Comparison of ENCODE assay signal across 1 cellular context in genomic region chr21:37516998-37517397, GRCh38.
TF ChIP-seq lines count a peak whose summit lies in the region.

No MANE protein-coding gene starts in this region.

TF ChIP-seq in GM23338, 12 proteins besides CTCF, POLR2A, EP300 and RAD21 (continued from another document):
- TF ChIP-seq ZNF462 (CRISPR knock-in tag; IDR thresholded peaks at IDR 0.05) (no peak), ETS1 (IDR thresholded peaks at IDR 0.05) (no peak), STAT1 (IDR thresholded peaks at IDR 0.05; ENCODE audit: unreplicated experiment) (no peak), CREB1 (CRISPR knock-in tag; IDR thresholded peaks at IDR 0.05; ENCODE audit: low read depth) (no peak), ZNF114 (CRISPR knock-in tag; IDR thresholded peaks at IDR 0.05) (no peak), EZH2phosphoT487 (IDR thresholded peaks at IDR 0.05; ENCODE audit: unreplicated experiment) (no peak), JUNB (IDR thresholded peaks at IDR 0.05; ENCODE audit: unreplicated experiment) (no peak), EZH2 (IDR thresholded peaks at IDR 0.05; ENCODE audit: low read depth, unreplicated experiment) (no peak), NANOG (IDR thresholded peaks at IDR 0.05; ENCODE audit: borderline replicate concordance) (no peak), POLR2AphosphoS5 (IDR thresholded peaks at IDR 0.05; ENCODE audit: low read depth) (no peak), ZNF331 (CRISPR knock-in tag; IDR thresholded peaks at IDR 0.05; ENCODE audit: low read depth) (no peak)
